ENCODE assay signal across 20 cellular contexts in the genomic region with DNA sequence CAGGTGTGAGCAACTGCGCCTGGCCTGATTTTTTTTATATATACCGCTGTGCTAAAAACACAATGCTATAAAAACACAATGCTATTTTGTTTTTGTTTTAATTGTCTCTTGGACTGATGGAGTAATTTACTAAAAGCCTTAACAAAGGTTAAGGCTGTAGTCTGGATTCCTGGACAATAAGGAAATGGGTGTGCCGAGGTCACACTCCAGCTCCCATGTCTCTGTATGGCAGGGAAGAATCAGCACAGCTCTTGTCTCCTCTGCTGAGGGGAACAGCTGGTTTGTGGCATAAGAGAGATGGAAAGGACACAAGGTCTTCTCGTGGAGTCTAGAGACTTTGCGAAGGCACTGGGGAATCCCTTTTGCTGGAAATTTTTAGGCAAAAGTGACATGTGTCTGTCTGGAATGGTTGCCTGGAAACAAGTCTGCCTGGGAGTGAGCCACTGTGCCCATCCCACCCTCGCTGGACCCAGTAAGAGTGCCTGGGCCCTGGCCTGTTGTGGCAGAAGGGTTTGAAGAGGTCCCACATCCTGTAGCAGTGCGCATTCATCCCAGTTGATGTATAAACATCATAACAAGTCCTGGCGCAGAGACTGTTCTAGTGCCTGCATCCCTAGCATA.
A peak's percentile ranks its signal among the peaks of the same experiment; 100 is the strongest.
DNase-seq lines count a peak whose midpoint lies in the region; ATAC-seq and TF ChIP-seq lines count a peak whose summit lies in the region.
"Had no signal": no experiment of that assay in that cellular context is flagged by ENCODE, and none has a peak within 500 bp of the region (broad histone marks: within the 10 kb centered on the region; RNA-seq: fewer than 3 reads in every experiment).

No MANE protein-coding gene starts in this region.

- no peaks in the 10 kb centered on the region for H4K20me1 ChIP-seq in hepatocyte (ENCODE audit: insufficient read depth, poor library complexity, severe bottlenecking)
- no peaks in the 10 kb centered on the region for H4K20me1 ChIP-seq in smooth muscle cell (ENCODE audit: low read depth)

- DNase-seq in DMS53 (lab: John Stamatoyannopoulos, UW): peak; percentile 21
- no peak for DNase-seq in DMS53 treated with DMSO at 0.1 percent for 48 hours (lab: John Stamatoyannopoulos, UW; ENCODE audit: unreplicated experiment)
- no peak for DNase-seq in RWPE1 (ENCODE audit: low spot score)
- DNase-seq in hepatocyte (ENCODE audit: low spot score): no peak
- DNase-seq in smooth muscle cell (lab: John Stamatoyannopoulos, UW; ENCODE audit: unreplicated experiment): no peak
- DNase-seq in NCI-H2029 treated with DMSO at 0.1 percent for 48 hours (lab: John Stamatoyannopoulos, UW): no peak
- DNase-seq in right cardiac atrium: no peak
- DNase-seq: activated CD4-positive, alpha-beta memory T cell treated with anti-CD3 and anti-CD28 coated beads, Interleukin-2, amount 10 ng/mL, durations not matched to agents 7 days and 5 days; activated effector memory CD4-positive, alpha-beta T cell treated with anti-CD3 and anti-CD28 coated beads, Interleukin-2, amount 50 U/mL, for 16 hours; cortex of kidney; Kasumi-1; NCI-H1048; NCI-H1930; NCI-H510A; testis had no signal

- peaks cover 7% of the 10 kb centered on the region for H3F3A ChIP-seq in smooth muscle cell (ENCODE audit: low read depth)

- H2AFZ ChIP-seq in hepatocyte: no peak overlapping the region
- H2AFZ ChIP-seq in smooth muscle cell (ENCODE audit: low read depth): no peak overlapping the region
- H2AFZ ChIP-seq: GM23338, parathyroid adenoma had no signal

- H3K79me2 ChIP-seq in hepatocyte (no peaks in the 10 kb centered on the region), smooth muscle cell (ENCODE audit: low read depth) (no peaks in the 10 kb centered on the region)

- H3K4me2 ChIP-seq in hepatocyte (no peak overlapping the region), smooth muscle cell (no peak overlapping the region)
- H3K4me2 ChIP-seq: GM23338 had no signal

- CTCF ChIA-PET in RWPE1 (lab: Yijun Ruan, JAX): no interaction called here

- H3K27ac ChIP-seq in RWPE1 (peak overlapping the region; percentile 84), hepatocyte (peak overlapping the region; percentile 25), smooth muscle cell (ENCODE audit: low read depth) (peak overlapping the region; percentile 28), right cardiac atrium (ENCODE audit: low read length) (no peak overlapping the region)
- H3K27ac ChIP-seq: 22Rv1, testis had no signal

- H3K9ac ChIP-seq in smooth muscle cell (ENCODE audit: low read depth): no peak overlapping the region
- H3K9ac ChIP-seq: parathyroid adenoma had no signal

- H3K9me3 ChIP-seq in hepatocyte (ENCODE audit: low read depth) (no peaks in the 10 kb centered on the region), smooth muscle cell (replicated peaks; ENCODE audit: low read depth) (no peaks in the 10 kb centered on the region), right cardiac atrium (ENCODE audit: control insufficient read depth, low read length) (no peaks in the 10 kb centered on the region)
- H3K9me3 ChIP-seq: testis had no signal

- H3K4me1 ChIP-seq in hepatocyte (ENCODE audit: insufficient read depth): peaks cover 16% of the 10 kb centered on the region
- no peaks in the 10 kb centered on the region for H3K4me1 ChIP-seq in smooth muscle cell (ENCODE audit: low read depth)
- peaks cover 2% of the 10 kb centered on the region for H3K4me1 ChIP-seq in right cardiac atrium (ENCODE audit: control insufficient read depth, insufficient read depth, low read length)

- H3K27me3 ChIP-seq in hepatocyte: no peaks in the 10 kb centered on the region
- no peaks in the 10 kb centered on the region for H3K27me3 ChIP-seq in smooth muscle cell (ENCODE audit: low read depth)
- no peaks in the 10 kb centered on the region for H3K27me3 ChIP-seq in right cardiac atrium (ENCODE audit: control insufficient read depth, insufficient read depth)
- H3K27me3 ChIP-seq: testis had no signal

- intact Hi-C loops in right cardiac atrium (cut with DNase I): no loop called here

- H3K9me2 ChIP-seq in hepatocyte (replicated peaks; ENCODE audit: insufficient read depth): no peaks in the 10 kb centered on the region

- TF ChIP-seq CTCF in RWPE1 (conservative IDR thresholded peaks at IDR 0.05; ENCODE audit: low read depth): no peak
- no peak for TF ChIP-seq CTCF in hepatocyte (IDR thresholded peaks at IDR 0.05; ENCODE audit: poor library complexity)
- no peak for TF ChIP-seq CTCF in smooth muscle cell (IDR thresholded peaks at IDR 0.05; ENCODE audit: borderline replicate concordance, insufficient read depth, poor library complexity, severe bottlenecking)

- WGBS in hepatocyte (ENCODE audit: low lambda C conversion rate, missing lambda C conversion rate): 76% methylated on average over 8 of the region's 8 CpGs
- 76% methylated on average over 8 of the region's 8 CpGs for WGBS in smooth muscle cell (ENCODE audit: low lambda C conversion rate)
- WGBS in right cardiac atrium: 82% methylated on average over 8 of the region's 8 CpGs

- ATAC-seq in HG03460 (IDR thresholded peaks at IDR 0.05; ENCODE audit: unreplicated experiment) (no peak), right cardiac atrium (no peak)
- ATAC-seq: activated CD4-positive, CD25-positive, alpha-beta regulatory T cell treated with anti-CD3 and anti-CD28 coated beads, Interleukin-2, amount 50 U/mL, for 24 hours; GM23338 had no signal

- H3K36me3 ChIP-seq in hepatocyte (replicated peaks; ENCODE audit: insufficient read depth, low read depth): no peaks in the 10 kb centered on the region
- H3K36me3 ChIP-seq in smooth muscle cell (ENCODE audit: low read depth): no peaks in the 10 kb centered on the region

- POLR2A ChIA-PET in RWPE1 (lab: Yijun Ruan, JAX; ENCODE audit: low non-redundant PET): no interaction called here

- H3K4me3 ChIP-seq in hepatocyte (no peak overlapping the region), smooth muscle cell (no peak overlapping the region), right cardiac atrium (ENCODE audit: low read length) (no peak overlapping the region)
- H3K4me3 ChIP-seq: GM23338, testis had no signal
